In the genomic region with DNA sequence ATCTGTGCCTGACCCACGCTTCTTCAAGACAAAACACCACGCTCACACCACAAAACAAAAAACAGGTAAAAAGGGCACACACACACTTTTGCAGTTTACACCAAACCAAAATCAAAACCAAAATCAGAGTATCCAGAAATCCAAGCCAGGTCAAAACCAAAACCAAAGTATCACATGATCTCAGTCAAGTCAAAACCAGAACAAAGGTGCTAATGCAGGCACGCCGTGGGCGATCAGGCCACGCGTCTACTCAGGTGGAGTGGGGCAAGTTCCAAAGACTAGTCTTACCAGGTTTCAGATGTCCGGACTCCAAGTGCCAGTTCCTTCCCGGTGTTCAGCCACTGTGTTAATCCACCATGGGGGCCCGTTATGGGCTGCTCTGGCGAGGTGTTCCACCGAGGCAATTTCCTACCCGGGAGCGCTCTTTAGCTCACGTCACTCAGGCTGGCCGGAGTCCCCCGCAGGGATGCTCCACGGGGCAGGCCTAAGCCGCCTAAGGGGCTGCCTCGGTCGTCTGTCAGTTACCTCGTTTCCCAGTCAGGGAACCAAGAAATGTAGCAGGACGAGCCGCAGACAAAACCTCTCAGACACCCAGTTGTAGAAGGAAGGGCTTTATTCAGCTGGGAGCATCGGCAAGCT, we compare ENCODE assay signal across 3 cellular contexts. TPM values are rescaled to one million over a fixed set of nuclear protein-coding genes. Genes with fewer than 3 reads are reported as not detected.
"Had no signal": no experiment of that assay in that cellular context is flagged by ENCODE, and none has a peak within 500 bp of the region (broad histone marks: within the 10 kb centered on the region; RNA-seq: fewer than 3 reads in every experiment).

No MANE protein-coding gene starts in this region.

RNA-seq across cellular contexts. Expression of a gene that starts 3.1 kb away (rescaled TPM):
- total RNA-seq: activated CD4-positive, alpha-beta memory T cell treated with anti-CD3 and anti-CD28 coated beads, Interleukin-2, amount 10 ng/mL, durations not matched to agents 7 days and 5 days; naive thymus-derived CD8-positive, alpha-beta T cell had no signal
- polyA plus RNA-seq: naive thymus-derived CD8-positive, alpha-beta T cell had no signal

RNA-seq across cellular contexts. Expression of a gene that starts 17.5 kb away (rescaled TPM):
- total RNA-seq: naive thymus-derived CD8-positive, alpha-beta T cell had no signal
- polyA plus RNA-seq: naive thymus-derived CD8-positive, alpha-beta T cell had no signal

RNA-seq across cellular contexts. Expression of a gene that starts 31.5 kb away (rescaled TPM):
- total RNA-seq: endothelial cell of umbilical vein had no signal
